11 cellular contexts compared by ENCODE assay signal in the genomic region with DNA sequence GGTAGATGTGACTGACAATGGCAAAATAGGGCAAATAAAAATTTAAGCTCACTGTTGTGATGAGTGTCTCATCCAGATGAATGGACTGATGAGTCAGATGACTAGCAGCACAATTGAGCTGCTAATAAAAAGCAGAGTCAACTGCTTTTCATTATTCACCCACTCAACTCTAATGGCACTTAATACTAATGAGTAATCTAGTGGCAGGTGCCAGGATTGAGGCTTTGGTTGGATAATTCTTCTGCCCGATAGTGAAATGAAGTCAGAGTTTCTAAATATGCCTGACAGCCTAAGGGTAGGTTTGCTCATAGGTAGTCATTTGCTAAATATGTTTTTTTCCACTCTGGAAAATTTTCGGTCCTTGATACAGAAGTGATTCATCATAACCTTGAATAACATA. TPM values are rescaled to one million over a fixed set of nuclear protein-coding genes. Genes with fewer than 3 reads are reported as not detected.
DNase-seq lines count a peak whose midpoint lies in the region; ATAC-seq and TF ChIP-seq lines count a peak whose summit lies in the region.
"Had no signal": no experiment of that assay in that cellular context is flagged by ENCODE, and none has a peak within 500 bp of the region (broad histone marks: within the 10 kb centered on the region; RNA-seq: fewer than 3 reads in every experiment).

No MANE protein-coding gene starts in this region.

- H3K27me3 ChIP-seq in dorsolateral prefrontal cortex = peaks cover 0 to 62% (median 10%) of the 10 kb centered on the region in 45 donors

- ATAC-seq in HG02852 (IDR thresholded peaks at IDR 0.05; ENCODE audit: unreplicated experiment) = no peak
- ATAC-seq: K562 had no signal

- no peak for TF ChIP-seq CTCF in chondrocyte (IDR thresholded peaks at IDR 0.05)
- no peak for TF ChIP-seq CTCF in dorsolateral prefrontal cortex (IDR thresholded peaks at IDR 0.05 in 54 of 56, conservative IDR thresholded peaks at IDR 0.05 in 2 of 56; ENCODE audit: low read depth in 1 of 56, partially characterized antibody in 56 of 56)
- TF ChIP-seq CTCF in GM10248 (IDR thresholded peaks at IDR 0.05; ENCODE audit: control extremely low read depth, extremely low read depth, low read depth, missing control alignments) = no peak

- DNase-seq in DMS79 (lab: John Stamatoyannopoulos, UW) (peak; percentile 73), NCI-H2196 treated with DMSO at 0.1 percent for 48 hours (lab: John Stamatoyannopoulos, UW; ENCODE audit: unreplicated experiment) (peak; percentile 54), chondrocyte (ENCODE audit: low spot score) (no peak), non-pigmented ciliary epithelial cell (ENCODE audit: low read depth) (peak; percentile 67), dorsolateral prefrontal cortex (no peak), GM10248 (ENCODE audit: extremely low spot score) (no peak), cortex of kidney (lab: John Stamatoyannopoulos, UW) (no peak)
- DNase-seq: midbrain; stimulated activated CD8-positive, alpha-beta memory T cell treated with anti-CD3 and anti-CD28 coated beads, Interleukin-4, amount 100 ng/mL, for 48 hours had no signal

- peaks cover 6% of the 10 kb centered on the region for H3K9me3 Mint-ChIP-seq in chondrocyte (ENCODE audit: low read depth)

- H3K36me3 Mint-ChIP-seq in chondrocyte (ENCODE audit: low read depth) = peaks cover 6% of the 10 kb centered on the region

- H3K27ac Mint-ChIP-seq in chondrocyte (ENCODE audit: unreplicated experiment) = peak overlapping the region; percentile 80

- no peak overlapping the region for H3K4me3 ChIP-seq in dorsolateral prefrontal cortex
- H3K4me3 ChIP-seq: K562 had no signal

- H3K27ac ChIP-seq in dorsolateral prefrontal cortex = no peak overlapping the region

- no peaks in the 10 kb centered on the region for H3K27me3 Mint-ChIP-seq in chondrocyte (ENCODE audit: low read depth)

- CTCF ChIA-PET in GM10248 (lab: Yijun Ruan, JAX) = interaction anchor here (1.9 kb wide), 1 partner anchor 29 kb away, joined by 6 read pairs; no protein-coding TSS in a partner anchor

- POLR2A ChIA-PET in GM10248 (lab: Yijun Ruan, JAX) = no interaction called here

- intact Hi-C loops in dorsolateral prefrontal cortex (cut with DNase I) = no loop called here

- no peak overlapping the region for H3K4me3 Mint-ChIP-seq in chondrocyte (ENCODE audit: unreplicated experiment)

- peaks cover 60% of the 10 kb centered on the region for H3K4me1 Mint-ChIP-seq in chondrocyte (ENCODE audit: low read depth)

RNA-seq across cellular contexts. Expression of a gene that starts 10.4 kb away (rescaled TPM):
- 108 to 138 TPM (median 138 TPM) in 3 replicates for total RNA-seq in chondrocyte
- total RNA-seq in dorsolateral prefrontal cortex = 100 to 1,000 TPM; 140 to 308 (median 220) TPM

RNA-seq across cellular contexts. Expression of a gene that starts 34.9 kb away (rescaled TPM):
- total RNA-seq in chondrocyte (3.1 to 4.2 TPM (median 3.2 TPM) in 3 replicates), dorsolateral prefrontal cortex (10 to 100 TPM in 13 of 120 experiments, 1 to 10 TPM in 107; 2.3 to 23.0 (median 6.1) TPM)

Comparison
In these comparisons a context has a peak if more than half of its experiments do, and no peak if none do; other contexts are left out.
1. DNase-seq: peak in DMS79 (single experiment), NCI-H2196 treated with DMSO at 0.1 percent for 48 hours (single experiment) and non-pigmented ciliary epithelial cell (single experiment); none in chondrocyte (single experiment), dorsolateral prefrontal cortex (0 of 10), GM10248 (single experiment) and cortex of kidney (single experiment).